Comparison of ENCODE assay signal across 28 cellular contexts in the genomic region with DNA sequence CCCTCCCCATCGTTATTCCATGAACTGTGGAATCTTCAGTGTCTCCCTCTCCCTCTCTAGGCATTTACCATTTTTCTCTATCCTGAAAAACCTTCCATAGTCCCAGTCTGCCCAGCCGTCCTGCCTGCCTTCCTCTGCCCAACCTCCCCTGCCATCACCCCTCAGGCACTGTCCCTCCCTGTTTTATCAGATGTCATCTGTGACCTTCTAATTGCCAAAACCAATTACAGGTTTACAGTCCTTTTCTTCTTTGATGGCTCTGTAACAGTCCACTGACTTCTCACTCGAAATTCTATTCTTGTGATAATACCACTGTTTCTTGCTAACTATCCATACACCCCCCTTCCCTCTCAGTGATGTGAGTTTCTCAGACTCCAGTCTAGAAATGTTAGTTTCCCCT. TPM values are rescaled to one million over a fixed set of nuclear protein-coding genes. Genes with fewer than 3 reads are reported as not detected.
DNase-seq lines count a peak whose midpoint lies in the region; TF ChIP-seq lines count a peak whose summit lies in the region.
"Had no signal": no experiment of that assay in that cellular context is flagged by ENCODE, and none has a peak within 500 bp of the region (broad histone marks: within the 10 kb centered on the region; RNA-seq: fewer than 3 reads in every experiment).

No MANE protein-coding gene starts in this region.

- peaks cover 7% of the 10 kb centered on the region for H3K27me3 Mint-ChIP-seq in T-helper 2 cell treated with Interferon-gamma antibody and Interleukin-4, amounts not matched to agents 5 μg/mL and 100 μg/mL, for 36 hours (ENCODE audit: low read depth)
- peaks cover 4 to 9% (median 4%) of the 10 kb centered on the region in 3 donors for H3K27me3 Mint-ChIP-seq in immature natural killer cell (ENCODE audit: low read depth in 3 of 3)

- no peaks in the 10 kb centered on the region for H3F3A ChIP-seq in Loucy (ENCODE audit: low read depth)

- H3K9me2 ChIP-seq in Loucy (replicated peaks; ENCODE audit: low read depth, low read length), result no peaks in the 10 kb centered on the region

- peaks cover 25% of the 10 kb centered on the region for H3K4me1 Mint-ChIP-seq in T-helper 2 cell treated with Interferon-gamma antibody and Interleukin-4, amounts not matched to agents 5 μg/mL and 100 μg/mL, for 36 hours (ENCODE audit: low read depth)
- peaks cover 26 to 34% of the 10 kb centered on the region in 2 donors for H3K4me1 Mint-ChIP-seq in immature natural killer cell

- TF ChIP-seq CTCF in Loucy (conservative IDR thresholded peaks at IDR 0.05; ENCODE audit: low read length), result no peak
- no peak for TF ChIP-seq CTCF in parathyroid adenoma (IDR thresholded peaks at IDR 0.05)

- DNase-seq in T-helper 2 cell treated with Interferon-gamma antibody and Interleukin-4, amounts not matched to agents 5 μg/mL and 100 μg/mL, for 36 hours (ENCODE audit: low spot score), result no peak
- DNase-seq in T-helper 2 cell (no peak), immature natural killer cell (no peak), NCI-H2107 (lab: John Stamatoyannopoulos, UW) (no peak), Ammon's horn (ENCODE audit: low spot score) (no peak)
- no peak for DNase-seq in activated CD4-positive, alpha-beta T cell treated with anti-CD3 and anti-CD28 coated beads for 48 hours
- DNase-seq: activated CD4-positive, alpha-beta T cell treated with anti-CD3 and anti-CD28 coated beads, Interleukin-2, amount 50 U/mL, for 1 hour; activated CD8-positive, alpha-beta memory T cell treated with anti-CD3 and anti-CD28 coated beads, Interleukin-2, amount 10 ng/mL, durations not matched to agents 7 days and 5 days; AML-193; aorta; caudate nucleus; COR-L47; DMS79 treated with DMSO at 0.1 percent for 48 hours; foreskin keratinocyte; H9; heart left ventricle; MM.1S; NCI-H1417; NCI-H2081 treated with DMSO at 0.1 percent for 48 hours; NCI-H446; T1000; WERI-Rb-1 had no signal

- H3K9me3 Mint-ChIP-seq in T-helper 2 cell treated with Interferon-gamma antibody and Interleukin-4, amounts not matched to agents 5 μg/mL and 100 μg/mL, for 36 hours, result no peaks in the 10 kb centered on the region
- no peaks in the 10 kb centered on the region for H3K9me3 Mint-ChIP-seq in immature natural killer cell
- H3K9me3 Mint-ChIP-seq: activated naive CD4-positive, alpha-beta T cell treated with anti-CD3 and anti-CD28 coated beads, Interleukin-2, amount 50 U/mL, for 72 hours; H9 had no signal

- no peaks in the 10 kb centered on the region for H3K9me3 ChIP-seq in Loucy (ENCODE audit: insufficient read depth, low read depth, low read length)
- no peaks in the 10 kb centered on the region for H3K9me3 ChIP-seq in parathyroid adenoma (ENCODE audit: control insufficient read depth, low read length)
- H3K9me3 ChIP-seq: esophagus muscularis mucosa, heart left ventricle, tibial nerve had no signal

- H2AFZ ChIP-seq in Loucy (ENCODE audit: low read length), result peak overlapping the region; percentile 68
- peak overlapping the region; percentile 41 for H2AFZ ChIP-seq in parathyroid adenoma

- H3K27me3 ChIP-seq in Loucy (ENCODE audit: insufficient read depth, low read length, poor library complexity, severe bottlenecking) (no peaks in the 10 kb centered on the region), parathyroid adenoma (ENCODE audit: control insufficient read depth, insufficient read depth, low read length) (no peaks in the 10 kb centered on the region)
- H3K27me3 ChIP-seq: esophagus muscularis mucosa, foreskin keratinocyte, heart left ventricle, tibial nerve had no signal

- peak overlapping the region; percentile 9 for H3K27ac Mint-ChIP-seq in T-helper 2 cell treated with Interferon-gamma antibody and Interleukin-4, amounts not matched to agents 5 μg/mL and 100 μg/mL, for 36 hours
- peak overlapping the region in 1 of 6 donors; percentile 17 for H3K27ac Mint-ChIP-seq in immature natural killer cell
- H3K27ac Mint-ChIP-seq: activated CD8-positive, alpha-beta memory T cell treated with anti-CD3 and anti-CD28 coated beads, Interleukin-2, amount 10 ng/mL, durations not matched to agents 7 days and 5 days; activated naive CD4-positive, alpha-beta T cell treated with anti-CD3 and anti-CD28 coated beads, Interleukin-2, amount 50 U/mL, for 72 hours; H9 had no signal

- H3K4me3 Mint-ChIP-seq in T-helper 2 cell treated with Interferon-gamma antibody and Interleukin-4, amounts not matched to agents 5 μg/mL and 100 μg/mL, for 36 hours, result peak overlapping the region; percentile 14
- peak overlapping the region in 4 of 5 donors; percentile 13 to 46 (median 30) for H3K4me3 Mint-ChIP-seq in immature natural killer cell
- H3K4me3 Mint-ChIP-seq: activated CD8-positive, alpha-beta memory T cell treated with anti-CD3 and anti-CD28 coated beads, Interleukin-2, amount 10 ng/mL, durations not matched to agents 7 days and 5 days had no signal

- peaks cover 2% of the 10 kb centered on the region for H3K36me3 Mint-ChIP-seq in T-helper 2 cell treated with Interferon-gamma antibody and Interleukin-4, amounts not matched to agents 5 μg/mL and 100 μg/mL, for 36 hours (ENCODE audit: low read depth)
- no peaks in the 10 kb centered on the region for H3K36me3 Mint-ChIP-seq in immature natural killer cell

- H3K27ac ChIP-seq in parathyroid adenoma, result no peak overlapping the region
- H3K27ac ChIP-seq: esophagus muscularis mucosa, foreskin keratinocyte, heart left ventricle, tibial nerve, WERI-Rb-1 had no signal

- H3K79me2 ChIP-seq in Loucy (ENCODE audit: insufficient read depth, low read length) (peaks cover 22% of the 10 kb centered on the region), parathyroid adenoma (peaks cover 21% of the 10 kb centered on the region)

- no peak overlapping the region for H3K4me3 ChIP-seq in Loucy (ENCODE audit: low read length, poor library complexity, severe bottlenecking)
- no peak overlapping the region for H3K4me3 ChIP-seq in parathyroid adenoma (ENCODE audit: low read depth, low read length)
- H3K4me3 ChIP-seq: esophagus muscularis mucosa, heart left ventricle, lung, tibial nerve had no signal

- H3K4me2 ChIP-seq in Loucy (ENCODE audit: low read depth, low read length, poor library complexity, severe bottlenecking) (no peak overlapping the region), parathyroid adenoma (ENCODE audit: low read length) (no peak overlapping the region)

- H3K36me3 ChIP-seq in Loucy (ENCODE audit: insufficient read depth, low read length) (no peaks in the 10 kb centered on the region), parathyroid adenoma (ENCODE audit: control insufficient read depth, insufficient read depth, low read length) (no peaks in the 10 kb centered on the region)
- H3K36me3 ChIP-seq: esophagus muscularis mucosa, heart left ventricle, tibial nerve, WERI-Rb-1 had no signal

- no peaks in the 10 kb centered on the region for H4K20me1 ChIP-seq in Loucy (ENCODE audit: insufficient read depth, low read length, poor library complexity, severe bottlenecking)

- H3K4me1 ChIP-seq in Loucy (ENCODE audit: insufficient read depth, low read length, poor library complexity, severe bottlenecking) (peaks cover 26% of the 10 kb centered on the region), parathyroid adenoma (peaks cover 6% of the 10 kb centered on the region)
- H3K4me1 ChIP-seq: foreskin keratinocyte had no signal

- H3K9ac ChIP-seq in Loucy (ENCODE audit: low read depth, low read length, poor library complexity, severe bottlenecking) (no peak overlapping the region), parathyroid adenoma (no peak overlapping the region)

RNA-seq across cellular contexts. Expression of a gene that starts 2.3 kb away (rescaled TPM):
- polyA plus RNA-seq in immature natural killer cell, result 1 to 10 TPM; 5.0 to 9.3 (median 5.1) TPM
